In the genomic region with DNA sequence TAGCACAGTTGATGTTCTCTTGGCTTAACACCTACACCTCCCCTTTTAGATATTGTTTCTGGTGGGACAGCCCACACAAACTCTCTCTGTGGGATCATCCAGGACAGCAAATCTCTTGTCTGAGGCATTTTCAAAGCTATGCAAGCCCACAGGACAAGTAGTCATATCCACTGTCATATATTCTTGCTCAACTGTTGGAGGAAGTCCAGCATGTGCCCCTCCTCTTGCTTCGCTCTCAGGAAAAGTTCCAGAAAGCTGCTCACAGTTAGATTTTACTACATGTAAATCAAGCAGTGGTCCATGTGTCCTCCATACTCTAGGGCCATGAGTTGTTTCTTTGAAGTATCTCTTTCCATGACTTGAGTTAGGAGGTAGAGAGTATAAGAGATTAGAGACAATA, we compare ENCODE assay signal across 18 cellular contexts.
DNase-seq lines count a peak whose midpoint lies in the region; ATAC-seq and TF ChIP-seq lines count a peak whose summit lies in the region.
"Had no signal": no experiment of that assay in that cellular context is flagged by ENCODE, and none has a peak within 500 bp of the region (broad histone marks: within the 10 kb centered on the region; RNA-seq: fewer than 3 reads in every experiment).

No MANE protein-coding gene starts in this region.

- no peaks in the 10 kb centered on the region for H3K9me3 ChIP-seq in IMR-90 (ENCODE audit: control insufficient read depth, insufficient read depth, low read length)
- H3K9me3 ChIP-seq: Peyer's patch, SJSA1 had no signal

- no peaks in the 10 kb centered on the region for H3K36me3 ChIP-seq in IMR-90 (ENCODE audit: control insufficient read depth, insufficient read depth, low read length)
- H3K36me3 ChIP-seq: Peyer's patch, SJSA1 had no signal

- H3K27ac Mint-ChIP-seq in activated T-helper 2 cell treated with anti-CD3 and anti-CD28 coated beads, Interferon-gamma antibody, Interleukin-2, Interleukin-4, amounts not matched to agents 10 μg/mL and 5 μg/mL and 100 μg/mL, durations not matched to agents 14 hours and 24 hours and 36 hours = no peak overlapping the region
- H3K27ac Mint-ChIP-seq: B cell had no signal

- H3K23ac ChIP-seq in IMR-90 (ENCODE audit: low read depth, low read length) = no peak overlapping the region

- POLR2A ChIA-PET in IMR-90 (lab: Charles Lee; ENCODE audit: unreplicated experiment) = no interaction called here

- WGBS in IMR-90 (ENCODE audit: extremely low coverage in 2 of 2, insufficient read length in 1 of 2), 2 experiments = no CpG with 5 or more reads among the region's 1 CpG

- no peaks in the 10 kb centered on the region for H3K9me1 ChIP-seq in IMR-90 (ENCODE audit: insufficient read depth, low read length)

- H2AK5ac ChIP-seq in IMR-90 (ENCODE audit: low read depth, low read length) = no peak overlapping the region

- no peak overlapping the region for H2BK5ac ChIP-seq in IMR-90 (ENCODE audit: low read depth, low read length, poor library complexity, severe bottlenecking)

- intact Hi-C loops in IMR-90 (cut with micrococcal nuclease) = no loop called here
- intact Hi-C loops in activated T-helper 2 cell treated with anti-CD3 and anti-CD28 coated beads, Interferon-gamma antibody, Interleukin-2, Interleukin-4, amounts not matched to agents 10 μg/mL and 5 μg/mL and 100 μg/mL, durations not matched to agents 14 hours and 24 hours and 36 hours (cut with micrococcal nuclease) = no loop called here

- H3K4me1 Mint-ChIP-seq in activated T-helper 2 cell treated with anti-CD3 and anti-CD28 coated beads, Interferon-gamma antibody, Interleukin-2, Interleukin-4, amounts not matched to agents 10 μg/mL and 5 μg/mL and 100 μg/mL, durations not matched to agents 14 hours and 24 hours and 36 hours (ENCODE audit: low read depth) = peaks cover 13% of the 10 kb centered on the region
- H3K4me1 Mint-ChIP-seq: B cell had no signal

- in situ Hi-C loops in IMR-90 (cut with MboI; ENCODE audit: low sequenced_read_pairs) = no loop called here

- no peaks in the 10 kb centered on the region for H3K4me1 ChIP-seq in IMR-90 (ENCODE audit: control insufficient read depth, insufficient read depth, low read length)
- H3K4me1 ChIP-seq: Peyer's patch, SJSA1 had no signal

- H3K4me3 ChIP-seq in IMR-90 (ENCODE audit: insufficient read depth, low read depth, low read length) = no peak overlapping the region
- no peak overlapping the region for H3K4me3 ChIP-seq in fibroblast of the aortic adventitia (ENCODE audit: low read depth, low read length)
- H3K4me3 ChIP-seq: K562, Peyer's patch, SJSA1 had no signal

- no peak for TF ChIP-seq RAD21 in IMR-90 (IDR thresholded peaks at IDR 0.05; ENCODE audit: low read length)

- H3K18ac ChIP-seq in IMR-90 (ENCODE audit: low read depth, low read length) = no peak overlapping the region

- no peaks in the 10 kb centered on the region for H3K27me3 Mint-ChIP-seq in activated T-helper 2 cell treated with anti-CD3 and anti-CD28 coated beads, Interferon-gamma antibody, Interleukin-2, Interleukin-4, amounts not matched to agents 10 μg/mL and 5 μg/mL and 100 μg/mL, durations not matched to agents 14 hours and 24 hours and 36 hours (ENCODE audit: low read depth)
- H3K27me3 Mint-ChIP-seq: B cell had no signal

- H3K79me1 ChIP-seq in IMR-90 (ENCODE audit: low read depth in 1 of 2, low read length in 2 of 2) = no peaks in the 10 kb centered on the region

- peak overlapping the region; percentile 56 for H2AFZ ChIP-seq in IMR-90 (replicated peaks; ENCODE audit: low read length, poor library complexity)

- H3K4ac ChIP-seq in IMR-90 (ENCODE audit: low read depth, low read length) = no peak overlapping the region

- no peak for ATAC-seq in IMR-90 (ENCODE audit: low read depth)
- ATAC-seq in HG02588 (IDR thresholded peaks at IDR 0.05; ENCODE audit: unreplicated experiment) = no peak
- ATAC-seq in GM21737 (IDR thresholded peaks at IDR 0.05; ENCODE audit: unreplicated experiment) = no peak
- ATAC-seq: K562 had no signal

- H3K4me3 Mint-ChIP-seq in activated T-helper 2 cell treated with anti-CD3 and anti-CD28 coated beads, Interferon-gamma antibody, Interleukin-2, Interleukin-4, amounts not matched to agents 10 μg/mL and 5 μg/mL and 100 μg/mL, durations not matched to agents 14 hours and 24 hours and 36 hours (ENCODE audit: low read depth) = no peak overlapping the region
- H3K4me3 Mint-ChIP-seq: B cell had no signal

- no peak overlapping the region for H3K4me2 ChIP-seq in IMR-90 (ENCODE audit: low read depth, low read length)

- no peak overlapping the region for H3K56ac ChIP-seq in IMR-90 (ENCODE audit: extremely low read depth, insufficient read depth, low read length)

- H3K14ac ChIP-seq in IMR-90 (replicated peaks; ENCODE audit: low read depth, low read length) = peak overlapping the region; percentile 40; the same call in 1 of the 2 replicates

- DNase-seq in EH (ENCODE audit: low read depth) (peak; percentile 20), IMR-90 (peak; percentile 6), caudate nucleus (lab: John Stamatoyannopoulos, UW) (peak in 1 of 61 donors; percentile 12), fibroblast of the aortic adventitia (ENCODE audit: low read depth) (peak; percentile 19)
- no peak for DNase-seq in activated T-helper 2 cell treated with anti-CD3 and anti-CD28 coated beads, Interferon-gamma antibody, Interleukin-2, Interleukin-4, amounts not matched to agents 10 μg/mL and 5 μg/mL and 100 μg/mL, durations not matched to agents 14 hours and 24 hours and 36 hours (ENCODE audit: low spot score)
- DNase-seq: GDM1; NCI-H1105 treated with DMSO at 0.1 percent for 48 hours; NCI-H1694 treated with DMSO at 0.1 percent for 48 hours; NCI-H2107; NCI-H510A; NCI-H748 treated with DMSO at 0.1 percent for 48 hours; NK-92 treated with Interleukin-12 subunit alpha and Interleukin-12 subunit beta, amount 100 ng/mL, for 24 hours; Peyer's patch had no signal

- H3K36me3 Mint-ChIP-seq in activated T-helper 2 cell treated with anti-CD3 and anti-CD28 coated beads, Interferon-gamma antibody, Interleukin-2, Interleukin-4, amounts not matched to agents 10 μg/mL and 5 μg/mL and 100 μg/mL, durations not matched to agents 14 hours and 24 hours and 36 hours (ENCODE audit: low read depth) = peaks cover 66% of the 10 kb centered on the region

- H3K9me3 Mint-ChIP-seq in activated T-helper 2 cell treated with anti-CD3 and anti-CD28 coated beads, Interferon-gamma antibody, Interleukin-2, Interleukin-4, amounts not matched to agents 10 μg/mL and 5 μg/mL and 100 μg/mL, durations not matched to agents 14 hours and 24 hours and 36 hours = peaks cover 24% of the 10 kb centered on the region

- no peak overlapping the region for H3K9ac ChIP-seq in IMR-90 (ENCODE audit: low read depth, low read length)

- no peak overlapping the region for H2BK20ac ChIP-seq in IMR-90 (ENCODE audit: low read depth, low read length)

- no peak overlapping the region for H4K8ac ChIP-seq in IMR-90 (ENCODE audit: low read depth in 2 of 2, low read length in 2 of 2)

- H4K20me1 ChIP-seq in IMR-90 (ENCODE audit: insufficient read depth, low read length) = no peaks in the 10 kb centered on the region

- no peak overlapping the region for H4K91ac ChIP-seq in IMR-90 (ENCODE audit: insufficient read depth, low read depth, low read length)

- no peak overlapping the region for H2BK15ac ChIP-seq in IMR-90 (ENCODE audit: low read depth, low read length)

- H3K27ac ChIP-seq in IMR-90 (ENCODE audit: insufficient read depth, low read length) (no peak overlapping the region), caudate nucleus (ENCODE audit: low read depth, low read length) (peak overlapping the region; percentile 33)
- H3K27ac ChIP-seq: Peyer's patch, SJSA1 had no signal

- H4K5ac ChIP-seq in IMR-90 (ENCODE audit: low read depth, low read length) = no peak overlapping the region

- dilution Hi-C loops in IMR-90 (cut with HindIII; ENCODE audit: low sequenced_read_pairs, unreplicated experiment) = no loop called here

- no peak overlapping the region for H2BK120ac ChIP-seq in IMR-90 (ENCODE audit: low read depth, low read length)

- no peak overlapping the region for H2AK9ac ChIP-seq in IMR-90 (replicated peaks; ENCODE audit: low read depth, low read length, poor library complexity)

- CTCF ChIA-PET in IMR-90 (lab: Yijun Ruan, JAX) = no interaction called here

- H3K27me3 ChIP-seq in IMR-90 (ENCODE audit: control insufficient read depth, insufficient read depth, low read length) = no peaks in the 10 kb centered on the region
- H3K27me3 ChIP-seq: Peyer's patch, SJSA1 had no signal

- TF ChIP-seq POLR2A in IMR-90 (IDR thresholded peaks at IDR 0.05; ENCODE audit: low read depth, low read length) = no peak

- BruUV-seq in IMR-90 (replicated peaks; lab: Mats Ljungman, UMichigan) = no TSS peak

- TF ChIP-seq CTCF in IMR-90 (conservative IDR thresholded peaks at IDR 0.05; ENCODE audit: low read depth, low read length) (no peak), fibroblast of the aortic adventitia (IDR thresholded peaks at IDR 0.05; ENCODE audit: insufficient read depth, low read length) (no peak)

TF ChIP-seq in IMR-90, 13 proteins besides CTCF, POLR2A, EP300 and RAD21:
- TF ChIP-seq FOS (IDR thresholded peaks at IDR 0.05; ENCODE audit: low read depth, low read length) = no peak
- no peak for TF ChIP-seq USF2 (IDR thresholded peaks at IDR 0.05; ENCODE audit: low read depth, low read length)
- TF ChIP-seq CHD1 (IDR thresholded peaks at IDR 0.05; ENCODE audit: low read depth, low read length) = no peak
- no peak for TF ChIP-seq CEBPB (IDR thresholded peaks at IDR 0.05; ENCODE audit: low read depth, low read length)
- TF ChIP-seq ELK1 (IDR thresholded peaks at IDR 0.05; ENCODE audit: borderline replicate concordance, low read depth, low read length) = no peak
